8 cellular contexts compared by ENCODE assay signal in genomic region chr2:75025216-75025615, GRCh38.
"Had no signal": no experiment of that assay in that cellular context is flagged by ENCODE, and none has a peak within 500 bp of the region (broad histone marks: within the 10 kb centered on the region; RNA-seq: fewer than 3 reads in every experiment).

No MANE protein-coding gene starts in this region.

- ATAC-seq: HCT116 had no signal

- H3K4me3 Mint-ChIP-seq: HFFc6, IgD-negative memory B cell had no signal

- H3K9ac ChIP-seq: GM23248 had no signal

- H3K27ac ChIP-seq: GM23248 had no signal

- H3K27ac Mint-ChIP-seq: IgD-negative memory B cell had no signal

- H3K9me3 ChIP-seq: HAP-1 had no signal

- H3K9me3 Mint-ChIP-seq: HFFc6 had no signal

- H3K27me3 Mint-ChIP-seq: IgD-negative memory B cell had no signal

- DNase-seq: GM23248, GOT3, H7, KBM-7 had no signal

- H3K4me3 ChIP-seq: GM23248, HAP-1 had no signal

- H2AFZ ChIP-seq: GM23248 had no signal

- H3K4me1 Mint-ChIP-seq: IgD-negative memory B cell had no signal

- H3K36me3 ChIP-seq: HAP-1 had no signal
